ENCODE assay signal across 8 cellular contexts in the genomic region with DNA sequence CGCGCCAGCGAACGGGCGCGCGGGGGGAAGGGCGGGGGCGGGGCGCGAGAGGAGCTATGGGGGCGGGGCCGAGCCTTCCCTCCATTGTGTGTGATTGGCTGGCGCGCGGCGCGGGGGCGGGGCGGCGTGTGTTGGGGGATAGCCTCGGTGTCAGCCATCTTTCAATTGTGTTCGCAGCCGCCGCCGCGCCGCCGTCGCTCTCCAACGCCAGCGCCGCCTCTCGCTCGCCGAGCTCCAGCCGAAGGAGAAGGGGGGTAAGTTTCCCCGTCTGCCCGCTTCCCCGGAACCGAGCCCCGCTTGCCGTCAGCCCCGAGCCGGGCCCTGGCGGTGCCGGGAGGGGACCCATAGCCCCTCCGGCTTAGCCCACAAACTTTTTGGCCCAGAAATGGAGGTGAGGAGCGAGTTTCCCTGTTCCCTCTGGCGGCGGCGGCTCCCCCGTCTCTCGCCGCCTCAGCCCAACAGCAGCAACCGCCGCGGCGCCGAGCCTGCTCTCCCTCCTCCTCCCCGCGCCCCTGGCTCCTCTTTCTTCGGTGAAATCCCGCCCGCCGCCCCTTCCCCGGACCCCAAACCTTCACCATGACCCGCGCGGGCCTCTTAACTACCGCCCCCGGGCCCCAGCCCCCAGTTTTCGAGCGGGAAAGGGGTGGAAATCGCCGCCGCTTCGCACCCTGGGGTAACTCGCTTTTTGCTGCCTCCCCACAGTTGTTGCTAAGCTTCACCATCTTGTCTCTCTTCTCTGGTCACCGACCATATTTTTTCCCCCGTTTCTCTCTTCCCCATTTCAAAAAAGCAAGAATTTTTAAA. TPM values are rescaled to one million over a fixed set of nuclear protein-coding genes. Genes with fewer than 3 reads are reported as not detected.
DNase-seq lines count a peak whose midpoint lies in the region; ATAC-seq and TF ChIP-seq lines count a peak whose summit lies in the region.

TSS of gene H3-3A (plus strand) at position 159 of the 804 bp plus-strand sequence. CDS start 1,636 bp downstream, outside the sequence.

- POLR2A ChIA-PET in PC-3 (lab: Charles Lee; ENCODE audit: unreplicated experiment): interaction anchor here (0.5 to 1.7 kb wide), 16 partner anchors 21 to 716 kb away, joined by 3 to 26 read pairs (median 6); partner anchors contain the start of genes PARP1, SDE2 and SRP9

- intact Hi-C loops in PC-3 (cut with micrococcal nuclease): loop anchor here (1.0 kb wide), 1 partner anchor 63 kb away; the partner anchor contains the start of gene SDE2

- peaks cover 43% of the 10 kb centered on the region for H4K20me1 ChIP-seq in PC-3 (ENCODE audit: low read length)

- peak within 1 kb of the TSS; percentile 91 for H2AFZ ChIP-seq in PC-3 (ENCODE audit: low read length)

- no peaks in the 10 kb centered on the region for H3K9me3 ChIP-seq in PC-3 (ENCODE audit: low read length)
- H3K9me3 ChIP-seq in mucosa of rectum (ENCODE audit: control insufficient read depth in 2 of 2, low read length in 2 of 2): no peaks in the 10 kb centered on the region

- H3K4me3 ChIP-seq in Jurkat, Clone E6-1 (ENCODE audit: low read length): peak within 1 kb of the TSS; percentile 88
- H3K4me3 ChIP-seq in PC-3 (ENCODE audit: low read length) (peak within 1 kb of the TSS; percentile 97), epithelial cell of proximal tubule (ENCODE audit: low read depth, low read length) (peak within 1 kb of the TSS; percentile 64), mucosa of rectum (ENCODE audit: low read length in 2 of 2) (peak within 1 kb of the TSS; percentile 94)

- no peak for TF ChIP-seq CTCF in PC-3 (conservative IDR thresholded peaks at IDR 0.05; ENCODE audit: low read depth, low read length)
- no peak for TF ChIP-seq CTCF in epithelial cell of proximal tubule (conservative IDR thresholded peaks at IDR 0.05; ENCODE audit: low read depth, low read length)

- H3K4me1 ChIP-seq in PC-3 (ENCODE audit: insufficient read depth, low read length) (peaks cover 23% of the 10 kb centered on the region), mucosa of rectum (ENCODE audit: control insufficient read depth in 2 of 2, insufficient read depth in 2 of 2, low read length in 2 of 2) (peaks cover 16 to 36% of the 10 kb centered on the region in 2 donors)

- peaks cover 57% of the 10 kb centered on the region for H3K79me2 ChIP-seq in PC-3 (ENCODE audit: low read length)

- peaks cover 4% of the 10 kb centered on the region for H3F3A ChIP-seq in PC-3 (ENCODE audit: low read length, unreplicated experiment)

- DNase-seq in DMS153 (lab: John Stamatoyannopoulos, UW) (peak; percentile 92), PC-3 (peak; percentile 96), activated T-cell treated with anti-CD3 and anti-CD28 coated beads for 48 hours (ENCODE audit: low read depth) (peak; percentile 97), epithelial cell of proximal tubule (ENCODE audit: low read depth) (no peak)
- peak; percentile 85 for DNase-seq in Jurkat, Clone E6-1 (ENCODE audit: low read depth, low spot score)
- DNase-seq in stimulated activated CD8-positive, alpha-beta memory T cell treated with anti-CD3 and anti-CD28 coated beads, Interleukin-4, amount 100 ng/mL, for 48 hours: peak; percentile 99

- H3K9ac ChIP-seq in PC-3 (ENCODE audit: low read length) (peak within 1 kb of the TSS; percentile 96), mucosa of rectum (ENCODE audit: low read depth in 1 of 2, low read length in 2 of 2) (peak within 1 kb of the TSS; percentile 97 to 99)

- BruUV-seq in PC-3 (replicated peaks; lab: Mats Ljungman, UMichigan): no TSS peak

- H3K9me2 ChIP-seq in PC-3 (replicated peaks; ENCODE audit: low read length): no peaks in the 10 kb centered on the region

- H3K27me3 ChIP-seq in PC-3 (ENCODE audit: low read length) (no peaks in the 10 kb centered on the region), mucosa of rectum (ENCODE audit: control insufficient read depth in 2 of 2, insufficient read depth in 2 of 2, low read length in 2 of 2) (no peaks in the 10 kb centered on the region)

- H3K36me3 ChIP-seq in PC-3 (ENCODE audit: low read depth, low read length) (peaks cover 30% of the 10 kb centered on the region), mucosa of rectum (ENCODE audit: control insufficient read depth in 2 of 2, insufficient read depth in 2 of 2, low read length in 2 of 2) (peaks cover 18 to 21% of the 10 kb centered on the region in 2 donors)

- H3K4me2 ChIP-seq in PC-3 (ENCODE audit: low read length): peak within 1 kb of the TSS; percentile 90

- H3K27ac ChIP-seq in PC-3 (ENCODE audit: low read length): peak within 1 kb of the TSS; percentile 85
- H3K27ac ChIP-seq in mucosa of rectum (ENCODE audit: low read depth in 2 of 2, low read length in 2 of 2): peak within 1 kb of the TSS; percentile 99

- CTCF ChIA-PET in PC-3 (lab: Charles Lee): interaction anchor here (0.6 to 1.0 kb wide), 5 partner anchors 12 to 603 kb away, joined by 3 to 4 read pairs (median 3); partner anchors contain the start of gene SDE2

- peak; percentile 70 for ATAC-seq in GM21619 (IDR thresholded peaks at IDR 0.05; ENCODE audit: unreplicated experiment)
- ATAC-seq in PC-3: peak; percentile 77

RNA-seq across cellular contexts. Expression of gene H3-3A, which starts in this region (rescaled TPM):
- polyA plus RNA-seq in Jurkat, Clone E6-1 (2012; ENCODE audit: insufficient read depth, insufficient read length): 949 TPM
- total RNA-seq in PC-3 (2014; rRNA removed): 196 and 273 TPM in 2 replicates
- 464 and 548 TPM in 2 replicates for total RNA-seq in epithelial cell of proximal tubule
